5 cellular contexts compared by ENCODE assay signal in the genomic region with DNA sequence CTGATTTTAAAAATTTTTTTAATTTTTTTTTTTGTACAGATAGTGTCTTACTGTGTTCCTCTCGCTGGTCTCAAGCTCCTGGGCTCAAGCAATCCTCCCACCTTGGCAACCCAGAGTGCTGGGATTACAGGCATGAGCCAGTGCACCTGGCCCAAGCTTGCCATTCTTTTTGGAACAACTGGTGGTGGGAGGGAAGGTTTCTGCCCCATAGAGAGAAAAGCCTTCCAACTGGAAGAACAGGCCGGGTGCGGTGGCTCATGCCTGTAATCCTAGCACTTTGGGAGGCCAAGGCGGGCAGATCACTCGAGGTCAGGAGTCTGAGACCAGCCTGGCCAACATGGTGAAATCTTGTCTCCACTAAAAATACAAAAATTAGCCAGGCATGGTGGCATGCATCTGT. TPM values are rescaled to one million over a fixed set of nuclear protein-coding genes. Genes with fewer than 3 reads are reported as not detected.
DNase-seq lines count a peak whose midpoint lies in the region; ATAC-seq, FAIRE-seq and TF ChIP-seq lines count a peak whose summit lies in the region.
"Not testable (repeated sequence)": the region's sequence is repeated elsewhere in the genome, so short reads cannot be mapped to it uniquely, and the experiment has no call there.
"Had no signal": no experiment of that assay in that cellular context is flagged by ENCODE, and none has a peak within 500 bp of the region (broad histone marks: within the 10 kb centered on the region; RNA-seq: fewer than 3 reads in every experiment).

No MANE protein-coding gene starts in this region.

- not testable (repeated sequence) for H3K9ac ChIP-seq in IMR-90 (ENCODE audit: low read depth, low read length); GM12878 (ENCODE audit: control insufficient read depth, insufficient read depth, low read length)

- not testable (repeated sequence) for TF ChIP-seq POLR2A in IMR-90 (IDR thresholded peaks at IDR 0.05; ENCODE audit: low read depth, low read length); GM12878 (IDR thresholded peaks at IDR 0.05; ENCODE audit: low read depth, low read length); vagina (IDR thresholded peaks at IDR 0.05)

- intact Hi-C loops in IMR-90 (cut with micrococcal nuclease), result loop anchor here (1.0 kb wide), 1 partner anchor 29 kb away; no protein-coding TSS in a partner anchor
- intact Hi-C loops in GM12878 (cut with micrococcal nuclease; ENCODE audit: unreplicated experiment), result loop anchor here (2.0 kb wide), 1 partner anchor 29 kb away; no protein-coding TSS in a partner anchor
- intact Hi-C loops in left lung (cut with DNase I); vagina (cut with DNase I): not testable (repeated sequence)

- H3K4ac ChIP-seq in IMR-90 (ENCODE audit: low read depth, low read length), result peak overlapping the region; percentile 34; the same call in 1 of the 2 replicates

- H4K20me1 ChIP-seq in IMR-90 (ENCODE audit: insufficient read depth, low read length); GM12878 (ENCODE audit: control insufficient read depth, insufficient read depth): not testable (repeated sequence)

- H2BK5ac ChIP-seq in IMR-90 (ENCODE audit: low read depth, low read length, poor library complexity, severe bottlenecking), result not testable (repeated sequence)

- ATAC-seq in IMR-90 (ENCODE audit: low read depth); GM12878: not testable (repeated sequence)
- peak; percentile 4 for ATAC-seq in left lung

- SMC1A ChIA-PET in GM12878 (lab: Charles Lee; ENCODE audit: uncharacterized antibody, unreplicated experiment), result interaction anchor here (0.7 to 2.5 kb wide), 9 partner anchors 18 to 114 kb away, joined by 3 to 24 read pairs (median 4); a partner anchor contains a TSS

- H3K9me3 ChIP-seq in IMR-90 (ENCODE audit: control insufficient read depth, insufficient read depth, low read length); GM12878 (replicated peaks; ENCODE audit: control insufficient read depth, insufficient read depth, low read length); left lung; vagina: not testable (repeated sequence)

- H3K56ac ChIP-seq in IMR-90 (ENCODE audit: extremely low read depth, insufficient read depth, low read length), result not testable (repeated sequence)

- not testable (repeated sequence) for H3K27me3 ChIP-seq in IMR-90 (ENCODE audit: control insufficient read depth, insufficient read depth, low read length); GM12878 (replicated peaks in 1 of 2; ENCODE audit: control insufficient read depth in 2 of 2, insufficient read depth in 2 of 2, low read length in 1 of 2); vagina
- peaks cover 0 to 98% of the 10 kb centered on the region in 2 donors for H3K27me3 ChIP-seq in left lung

- not testable (repeated sequence) for H3K36me3 ChIP-seq in IMR-90 (ENCODE audit: control insufficient read depth, insufficient read depth, low read length); GM12878 (ENCODE audit: control insufficient read depth in 2 of 2, insufficient read depth in 2 of 2, low read length in 1 of 2); left lung; vagina

- not testable (repeated sequence) for H2BK15ac ChIP-seq in IMR-90 (ENCODE audit: low read depth, low read length)

- not testable (repeated sequence) for TF ChIP-seq RAD21 in IMR-90 (IDR thresholded peaks at IDR 0.05; ENCODE audit: low read length); GM12878 (IDR thresholded peaks at IDR 0.05; ENCODE audit: insufficient read depth, low read depth, low read length)

- in situ Hi-C loops in IMR-90 (cut with MboI; ENCODE audit: low sequenced_read_pairs); GM12878 (cut with MboI): not testable (repeated sequence)

- CTCF ChIA-PET in IMR-90 (lab: Yijun Ruan, JAX) (interaction anchor here (0.6 to 2.3 kb wide), 9 partner anchors 10 to 94 kb away, joined by 3 to 24 read pairs (median 5); a partner anchor contains a TSS), GM12878 (lab: Yijun Ruan, JAX) (interaction anchor here (0.7 to 8.1 kb wide), 27 partner anchors 9 to 360 kb away, joined by 3 to 110 read pairs (median 4); a partner anchor contains a TSS)

- not testable (repeated sequence) for H3K79me1 ChIP-seq in IMR-90 (ENCODE audit: low read depth in 1 of 2, low read length in 2 of 2)

- not testable (repeated sequence) for H4K5ac ChIP-seq in IMR-90 (ENCODE audit: low read depth, low read length)

- H3K79me2 ChIP-seq in GM12878 (ENCODE audit: control insufficient read depth, insufficient read depth, low read length), result not testable (repeated sequence)

- peak overlapping the region; percentile 60; the same call in 1 of the 2 replicates for H2BK120ac ChIP-seq in IMR-90 (ENCODE audit: low read depth, low read length)

- dilution Hi-C loops in IMR-90 (cut with HindIII; ENCODE audit: low sequenced_read_pairs, unreplicated experiment), result not testable (repeated sequence)

- H3K18ac ChIP-seq in IMR-90 (ENCODE audit: low read depth, low read length), result not testable (repeated sequence)

- H4K91ac ChIP-seq in IMR-90 (ENCODE audit: insufficient read depth, low read depth, low read length), result 0 out of 2 replicates have a peak overlapping the region, but pooled peaks have one; percentile 3

- POLR2A ChIA-PET in IMR-90 (lab: Charles Lee; ENCODE audit: unreplicated experiment) (interaction anchor here (0.5 kb wide), 1 partner anchor 30 kb away, joined by 3 read pairs; no protein-coding TSS in a partner anchor), GM12878 (lab: Charles Lee) (interaction anchor here (0.6 to 2.0 kb wide), 5 partner anchors 29 to 286 kb away, joined by 3 to 9 read pairs (median 3); no protein-coding TSS in a partner anchor)

- H4K8ac ChIP-seq in IMR-90 (ENCODE audit: low read depth in 2 of 2, low read length in 2 of 2), result not testable (repeated sequence)

- not testable (repeated sequence) for BruUV-seq in IMR-90 (replicated peaks; lab: Mats Ljungman, UMichigan); GM12878 (replicated peaks; lab: Mats Ljungman, UMichigan)

- not testable (repeated sequence) for H3K14ac ChIP-seq in IMR-90 (replicated peaks; ENCODE audit: low read depth, low read length)

- RAD21 ChIA-PET in GM12878 (lab: Charles Lee; ENCODE audit: unreplicated experiment), result interaction anchor here (0.8 to 4.8 kb wide), 4 partner anchors 27 to 158 kb away, joined by 3 to 63 read pairs (median 4); a partner anchor contains a TSS

- not testable (repeated sequence) for H3K23ac ChIP-seq in IMR-90 (ENCODE audit: low read depth, low read length)

- not testable (repeated sequence) for H3K4me1 ChIP-seq in IMR-90 (ENCODE audit: control insufficient read depth, insufficient read depth, low read length); GM12878 (ENCODE audit: control insufficient read depth, insufficient read depth, low read length); left lung
- H3K4me1 ChIP-seq in vagina, result peaks cover 19% of the 10 kb centered on the region

- not testable (repeated sequence) for H3K27ac ChIP-seq in IMR-90 (ENCODE audit: insufficient read depth, low read length); GM12878 (ENCODE audit: control insufficient read depth, insufficient read depth); left lung
- H3K27ac ChIP-seq in vagina, result peak overlapping the region; percentile 53

- not testable (repeated sequence) for H3K9me1 ChIP-seq in IMR-90 (ENCODE audit: insufficient read depth, low read length)

- H3K4me3 ChIP-seq in IMR-90 (ENCODE audit: insufficient read depth, low read depth, low read length); GM12878; left lung; vagina: not testable (repeated sequence)

- 80% methylated on average over 2 of the region's 5 CpGs; no CpG with 5 or more reads in 1 of the 2 experiments for WGBS in IMR-90 (ENCODE audit: extremely low coverage in 2 of 2, insufficient read length in 1 of 2), 2 experiments
- 89% methylated on average over 5 of the region's 5 CpGs for WGBS in GM12878 (ENCODE audit: insufficient coverage, insufficient replicate concordance, low lambda C conversion rate, missing lambda C conversion rate)

- not testable (repeated sequence) for TF ChIP-seq CTCF in IMR-90 (conservative IDR thresholded peaks at IDR 0.05; ENCODE audit: low read depth, low read length); GM12878 (IDR thresholded peaks at IDR 0.05 in 2 of 3, conservative IDR thresholded peaks at IDR 0.05 in 1 of 3; ENCODE audit: control insufficient read depth in 2 of 3, extremely low read depth in 1 of 3, insufficient read depth in 1 of 3, low read depth in 3 of 3, low read length in 3 of 3); left lung (IDR thresholded peaks at IDR 0.05); vagina (IDR thresholded peaks at IDR 0.05)

- H2BK20ac ChIP-seq in IMR-90 (ENCODE audit: low read depth, low read length), result peak overlapping the region; percentile 52

- H3K4me2 ChIP-seq in IMR-90 (ENCODE audit: low read depth, low read length), result not testable (repeated sequence)
- H3K4me2 ChIP-seq in GM12878 (ENCODE audit: control insufficient read depth, insufficient read depth), result 0 out of 2 replicates have a peak overlapping the region, but pooled peaks have one; percentile 4

- not testable (repeated sequence) for H2AFZ ChIP-seq in IMR-90 (replicated peaks; ENCODE audit: low read length, poor library complexity); GM12878 (ENCODE audit: control insufficient read depth, low read depth, low read length)

- FAIRE-seq in GM12878 (lab: Jason Lieb, UNC), result not testable (repeated sequence)

- not testable (repeated sequence) for H2AK9ac ChIP-seq in IMR-90 (replicated peaks; ENCODE audit: low read depth, low read length, poor library complexity)

- peak overlapping the region; percentile 61; the same call in 1 of the 2 replicates for H2AK5ac ChIP-seq in IMR-90 (ENCODE audit: low read depth, low read length)

- not testable (repeated sequence) for TF ChIP-seq EP300 in GM12878 (IDR thresholded peaks at IDR 0.05; ENCODE audit: borderline replicate concordance in 1 of 2, control insufficient read depth in 1 of 2, low read depth in 2 of 2, low read length in 2 of 2)

- DNase-seq in IMR-90; GM12878 (ENCODE audit: low read depth, low spot score); left lung; vagina (ENCODE audit: extremely low spot score in 2 of 2): not testable (repeated sequence)

RNA-seq across cellular contexts. Expression of a gene that starts 6.9 kb away (rescaled TPM):
- total RNA-seq in IMR-90 (2012; rRNA removed) (9.7 and 10.0 TPM in 2 replicates), GM12878 (2014; rRNA removed) (28.7 and 31.2 TPM in 2 replicates), GM12878 (2014; rRNA removed; fragmentation: Illumina TruSeq; extraction: Trizol) (15.7 and 17.8 TPM in 2 replicates), GM12878 (2021) (51.3 and 56.0 TPM in 2 replicates), left lung (10 to 100 TPM; 49.0 to 49.3 TPM), vagina (31.2 TPM)
- polyA plus RNA-seq in IMR-90 (2012; rRNA removed) (28.5 and 33.1 TPM in 2 replicates), GM12878 (2011; rRNA removed) (8.2 and 13.2 TPM in 2 replicates), GM12878 (2014; fragmentation: Illumina TruSeq; extraction: Trizol) (5.3 and 10.1 TPM in 2 replicates), GM12878 (2014; fragmentation: Nextera tagmentation; extraction: Ambion mirVana) (1 to 10 TPM; 3.5 to 3.8 TPM), GM12878 (2014; rRNA removed) (31.7 and 38.9 TPM in 2 replicates), GM12878 (2016; fragmentation: Nextera tagmentation; extraction: Ambion mirVana) (1 to 10 TPM; 5.2 to 7.6 TPM)
- polyA plus RNA-seq in IMR-90 (2012; cell fraction: cytosol; rRNA removed), result 16.5 and 25.3 TPM in 2 replicates
- 159 and 263 TPM in 2 replicates for polyA plus RNA-seq in IMR-90 (2012; cell fraction: nucleus; rRNA removed; ENCODE audit: low replicate concordance)
- 87.3 and 99.9 TPM in 2 replicates for total RNA-seq in GM12878 (2013; cell fraction: nucleolus; rRNA removed)
- polyA plus RNA-seq in GM12878 (2011; ENCODE audit: low read depth), result 7.9 TPM
- polyA plus RNA-seq in GM12878 (2011; cell fraction: cytosol; rRNA removed), result 16.4 and 22.2 TPM in 2 replicates
- 55.0 and 67.0 TPM in 2 replicates for polyA plus RNA-seq in GM12878 (2011; cell fraction: nucleus; rRNA removed)
- polyA plus RNA-seq in GM12878 (2012), result 17.8 and 24.1 TPM in 2 replicates
- polyA minus RNA-seq in GM12878 (2011; rRNA and poly(A)+ RNA removed), result 21.9 and 39.8 TPM in 2 replicates
- 10.2 and 18.1 TPM in 2 replicates for polyA minus RNA-seq in GM12878 (2011; cell fraction: cytosol; rRNA and poly(A)+ RNA removed)
- 32.9 and 77.0 TPM in 2 replicates for polyA minus RNA-seq in GM12878 (2011; cell fraction: nucleus; rRNA and poly(A)+ RNA removed)

RNA-seq across cellular contexts. Expression of a gene that starts 15.6 kb away (rescaled TPM):
- total RNA-seq in IMR-90 (2012; rRNA removed) (under 0.01 TPM in 2 replicates), GM12878 (2014; rRNA removed) (0.06 and 0.16 TPM in 2 replicates), GM12878 (2014; rRNA removed; fragmentation: Illumina TruSeq; extraction: Trizol) (0.14 and 0.18 TPM in 2 replicates), GM12878 (2021) (0.37 and 0.41 TPM in 2 replicates), left lung (under 1 TPM in 1 of 2 donors, not detected in 1; 0.13 TPM), vagina (not detected)
- polyA plus RNA-seq in IMR-90 (2012; rRNA removed) (0.09 TPM in 1 of 2 replicates, not detected in the other), GM12878 (2011; rRNA removed) (0.06 TPM in 1 of 2 replicates, not detected in the other), GM12878 (2014; fragmentation: Illumina TruSeq; extraction: Trizol) (0.03 TPM in 1 of 2 replicates, not detected in the other), GM12878 (2014; fragmentation: Nextera tagmentation; extraction: Ambion mirVana) (not detected), GM12878 (2014; rRNA removed) (0.29 and 0.37 TPM in 2 replicates), GM12878 (2016; fragmentation: Nextera tagmentation; extraction: Ambion mirVana) (under 1 TPM in 1 of 2 experiments, not detected in 1; 0.25 TPM)
- polyA plus RNA-seq in IMR-90 (2012; cell fraction: cytosol; rRNA removed), result 0.04 TPM in 1 of 2 replicates, not detected in the other
- 0.04 and 0.05 TPM in 2 replicates for polyA plus RNA-seq in IMR-90 (2012; cell fraction: nucleus; rRNA removed; ENCODE audit: low replicate concordance)
- 2.9 and 4.0 TPM in 2 replicates for total RNA-seq in GM12878 (2013; cell fraction: nucleolus; rRNA removed)
- not detected for polyA plus RNA-seq in GM12878 (2011; ENCODE audit: low read depth)
- polyA plus RNA-seq in GM12878 (2011; cell fraction: cytosol; rRNA removed), result 0.12 and 0.13 TPM in 2 replicates
- polyA plus RNA-seq in GM12878 (2011; cell fraction: nucleus; rRNA removed), result 0.43 and 0.76 TPM in 2 replicates
- 0.14 TPM in 1 of 2 replicates, not detected in the other for polyA plus RNA-seq in GM12878 (2012)
- 0.15 and 0.36 TPM in 2 replicates for polyA minus RNA-seq in GM12878 (2011; rRNA and poly(A)+ RNA removed)
- 0.52 TPM in 1 of 2 replicates, not detected in the other for polyA minus RNA-seq in GM12878 (2011; cell fraction: cytosol; rRNA and poly(A)+ RNA removed)
- 0.60 and 0.96 TPM in 2 replicates for polyA minus RNA-seq in GM12878 (2011; cell fraction: nucleus; rRNA and poly(A)+ RNA removed)
- polyA plus RNA-seq: IgD-negative memory B cell had no signal

RNA-seq across cellular contexts. Expression of a gene that starts 17.2 kb away (rescaled TPM):
- total RNA-seq in IMR-90 (2012; rRNA removed), result 7.9 and 10.0 TPM in 2 replicates
- polyA plus RNA-seq in IMR-90 (2012; rRNA removed), result 48.5 and 50.7 TPM in 2 replicates
- 39.1 and 50.8 TPM in 2 replicates for polyA plus RNA-seq in IMR-90 (2012; cell fraction: cytosol; rRNA removed)
- polyA plus RNA-seq in IMR-90 (2012; cell fraction: nucleus; rRNA removed; ENCODE audit: low replicate concordance), result 395 and 718 TPM in 2 replicates
- 24.3 and 27.6 TPM in 2 replicates for total RNA-seq in GM12878 (2013; cell fraction: nucleolus; rRNA removed)
- total RNA-seq in GM12878 (2014; rRNA removed), result 5.7 and 6.6 TPM in 2 replicates
- 4.9 and 5.1 TPM in 2 replicates for total RNA-seq in GM12878 (2014; rRNA removed; fragmentation: Illumina TruSeq; extraction: Trizol)
- total RNA-seq in GM12878 (2021), result 26.7 and 33.6 TPM in 2 replicates
- polyA plus RNA-seq in GM12878 (2011; ENCODE audit: low read depth), result 18.1 TPM
- polyA plus RNA-seq in GM12878 (2011; rRNA removed), result 3.9 and 5.4 TPM in 2 replicates
- polyA plus RNA-seq in GM12878 (2011; cell fraction: cytosol; rRNA removed), result 5.1 and 8.4 TPM in 2 replicates
- 102 and 132 TPM in 2 replicates for polyA plus RNA-seq in GM12878 (2011; cell fraction: nucleus; rRNA removed)
- polyA plus RNA-seq in GM12878 (2012), result 21.5 and 29.6 TPM in 2 replicates
- 4.0 and 7.6 TPM in 2 replicates for polyA plus RNA-seq in GM12878 (2014; fragmentation: Illumina TruSeq; extraction: Trizol)
- under 1 TPM; 0.60 to 0.84 TPM for polyA plus RNA-seq in GM12878 (2014; fragmentation: Nextera tagmentation; extraction: Ambion mirVana)
- 27.8 and 35.4 TPM in 2 replicates for polyA plus RNA-seq in GM12878 (2014; rRNA removed)
- polyA plus RNA-seq in GM12878 (2016; fragmentation: Nextera tagmentation; extraction: Ambion mirVana), result 1 to 10 TPM; 3.2 to 3.5 TPM
- 4.6 and 15.0 TPM in 2 replicates for polyA minus RNA-seq in GM12878 (2011; rRNA and poly(A)+ RNA removed)
- polyA minus RNA-seq in GM12878 (2011; cell fraction: cytosol; rRNA and poly(A)+ RNA removed), result 3.2 and 4.1 TPM in 2 replicates
- polyA minus RNA-seq in GM12878 (2011; cell fraction: nucleus; rRNA and poly(A)+ RNA removed), result 8.1 and 21.7 TPM in 2 replicates
- total RNA-seq in left lung, result 10 to 100 TPM; 44.6 to 50.0 TPM
- 29.0 TPM for total RNA-seq in vagina

RNA-seq across cellular contexts. Expression of a gene that starts 30.5 kb away (rescaled TPM):
- total RNA-seq in IMR-90 (2012; rRNA removed) (0.90 and 1.4 TPM in 2 replicates), GM12878 (2014; rRNA removed) (3.9 and 5.8 TPM in 2 replicates), GM12878 (2014; rRNA removed; fragmentation: Illumina TruSeq; extraction: Trizol) (2.7 TPM in 2 replicates), GM12878 (2021) (10.1 and 10.5 TPM in 2 replicates), left lung (10 to 100 TPM; 14.0 to 21.7 TPM), vagina (20.6 TPM)
- polyA plus RNA-seq in IMR-90 (2012; rRNA removed) (15.5 TPM in 2 replicates), GM12878 (2011; rRNA removed) (0.66 and 2.3 TPM in 2 replicates), GM12878 (2014; fragmentation: Illumina TruSeq; extraction: Trizol) (1.2 and 3.3 TPM in 2 replicates), GM12878 (2014; fragmentation: Nextera tagmentation; extraction: Ambion mirVana) (not detected), GM12878 (2014; rRNA removed) (8.1 and 9.8 TPM in 2 replicates), GM12878 (2016; fragmentation: Nextera tagmentation; extraction: Ambion mirVana) (1 to 10 TPM; 1.9 to 2.3 TPM)
- 11.5 and 18.1 TPM in 2 replicates for polyA plus RNA-seq in IMR-90 (2012; cell fraction: cytosol; rRNA removed)
- 24.5 and 68.5 TPM in 2 replicates for polyA plus RNA-seq in IMR-90 (2012; cell fraction: nucleus; rRNA removed; ENCODE audit: low replicate concordance)
- total RNA-seq in GM12878 (2013; cell fraction: nucleolus; rRNA removed), result 5.6 and 6.7 TPM in 2 replicates
- 0.39 TPM for polyA plus RNA-seq in GM12878 (2011; ENCODE audit: low read depth)
- polyA plus RNA-seq in GM12878 (2011; cell fraction: cytosol; rRNA removed), result 3.5 and 5.5 TPM in 2 replicates
- 25.1 and 25.5 TPM in 2 replicates for polyA plus RNA-seq in GM12878 (2011; cell fraction: nucleus; rRNA removed)
- 4.4 and 4.8 TPM in 2 replicates for polyA plus RNA-seq in GM12878 (2012)
- 1.0 and 2.6 TPM in 2 replicates for polyA minus RNA-seq in GM12878 (2011; rRNA and poly(A)+ RNA removed)
- 1.5 and 2.9 TPM in 2 replicates for polyA minus RNA-seq in GM12878 (2011; cell fraction: cytosol; rRNA and poly(A)+ RNA removed)
- polyA minus RNA-seq in GM12878 (2011; cell fraction: nucleus; rRNA and poly(A)+ RNA removed), result 4.0 and 7.3 TPM in 2 replicates
